ENCODE assay signal across 14 cellular contexts in genomic region chr4:184387351-184387750, GRCh38.
DNase-seq lines count a peak whose midpoint lies in the region; ATAC-seq and TF ChIP-seq lines count a peak whose summit lies in the region.
"Had no signal": no experiment of that assay in that cellular context is flagged by ENCODE, and none has a peak within 500 bp of the region (broad histone marks: within the 10 kb centered on the region; RNA-seq: fewer than 3 reads in every experiment).

No MANE protein-coding gene starts in this region.

- H3K4me3 Mint-ChIP-seq in activated T-helper 1 cell treated with anti-CD3 and anti-CD28 coated beads, Interleukin-12 subunit alpha, Interleukin-12 subunit beta, Interleukin-2, Interleukin-4 antibody, amounts not matched to agents 30 ng/mL and 10 ng/mL and 1 ng/mL, durations not matched to agents 14 hours and 24 hours and 36 hours = no peak overlapping the region

- H3K36me3 Mint-ChIP-seq in activated T-helper 1 cell treated with anti-CD3 and anti-CD28 coated beads, Interleukin-12 subunit alpha, Interleukin-12 subunit beta, Interleukin-2, Interleukin-4 antibody, amounts not matched to agents 30 ng/mL and 10 ng/mL and 1 ng/mL, durations not matched to agents 14 hours and 24 hours and 36 hours (ENCODE audit: low read depth) = peaks cover 65% of the 10 kb centered on the region

- H3K27ac ChIP-seq in psoas muscle = peak overlapping the region; percentile 82
- H3K27ac ChIP-seq: 22Rv1 had no signal

- no peaks in the 10 kb centered on the region for H3K27me3 Mint-ChIP-seq in activated T-helper 1 cell treated with anti-CD3 and anti-CD28 coated beads, Interleukin-12 subunit alpha, Interleukin-12 subunit beta, Interleukin-2, Interleukin-4 antibody, amounts not matched to agents 30 ng/mL and 10 ng/mL and 1 ng/mL, durations not matched to agents 14 hours and 24 hours and 36 hours (ENCODE audit: insufficient read depth)

- no peaks in the 10 kb centered on the region for H3K9me3 Mint-ChIP-seq in activated T-helper 1 cell treated with anti-CD3 and anti-CD28 coated beads, Interleukin-12 subunit alpha, Interleukin-12 subunit beta, Interleukin-2, Interleukin-4 antibody, amounts not matched to agents 30 ng/mL and 10 ng/mL and 1 ng/mL, durations not matched to agents 14 hours and 24 hours and 36 hours

- no peak for TF ChIP-seq CTCF in psoas muscle (IDR thresholded peaks at IDR 0.05)

- in situ Hi-C loops in HAP-1 (cut with MboI; ENCODE audit: low sequenced_read_pairs) = no loop called here

- H3K4me3 ChIP-seq in psoas muscle (no peak overlapping the region), HAP-1 (no peak overlapping the region)

- H3K4me1 ChIP-seq in psoas muscle = peaks cover 52% of the 10 kb centered on the region
- H3K4me1 ChIP-seq in HAP-1 = peaks cover 24% of the 10 kb centered on the region

- intact Hi-C loops in activated T-helper 1 cell treated with anti-CD3 and anti-CD28 coated beads, Interleukin-12 subunit alpha, Interleukin-12 subunit beta, Interleukin-2, Interleukin-4 antibody, amounts not matched to agents 30 ng/mL and 10 ng/mL and 1 ng/mL, durations not matched to agents 14 hours and 24 hours and 36 hours (cut with micrococcal nuclease) = no loop called here
- intact Hi-C loops in psoas muscle (cut with DNase I) = loop anchor here (5.0 kb wide), 2 partner anchors 85 to 150 kb away; partner anchors contain the start of gene IRF2 (in 1 of the 2)

- peaks cover 2 to 52% of the 10 kb centered on the region in 2 donors for H3K36me3 ChIP-seq in psoas muscle (ENCODE audit: insufficient read depth in 1 of 2, low read depth in 1 of 2)
- no peaks in the 10 kb centered on the region; the same call in 1 of the 2 replicates for H3K36me3 ChIP-seq in HAP-1 (replicated peaks)

- DNase-seq in NCI-H187 treated with DMSO at 0.1 percent for 48 hours (lab: John Stamatoyannopoulos, UW) (peak; percentile 35), NCI-H187 (lab: John Stamatoyannopoulos, UW) (no peak), psoas muscle (no peak), GDM1 (lab: John Stamatoyannopoulos, UW) (no peak), HAP-1 (ENCODE audit: low spot score in 2 of 2) (no peak)
- DNase-seq in activated T-helper 1 cell treated with anti-CD3 and anti-CD28 coated beads, Interleukin-12 subunit alpha, Interleukin-12 subunit beta, Interleukin-2, Interleukin-4 antibody, amounts not matched to agents 30 ng/mL and 10 ng/mL and 1 ng/mL, durations not matched to agents 14 hours and 24 hours and 36 hours (ENCODE audit: low spot score) = no peak
- DNase-seq in activated CD4-positive, alpha-beta T cell treated with anti-CD3 and anti-CD28 coated beads, Interleukin-2, amount 50 U/mL, for 4 hours = no peak
- DNase-seq: activated T-cell treated with anti-CD3 and anti-CD28 coated beads, Interleukin-2, amount 50 U/mL, for 48 hours; GOT3; NCI-H226; stimulated activated CD4-positive, alpha-beta T cell treated with anti-CD3 and anti-CD28 coated beads, Interleukin-15, amount 100 ng/mL, for 24 hours; stimulated activated naive CD4-positive, alpha-beta T cell treated with Interleukin-2 at 50 U/mL for 16 hours had no signal

- H3K27me3 ChIP-seq in psoas muscle (ENCODE audit: insufficient read depth in 3 of 3, low read length in 2 of 3) (no peaks in the 10 kb centered on the region), HAP-1 (ENCODE audit: low read depth) (no peaks in the 10 kb centered on the region)

- 78 to 84% (median 83%) methylated on average over 6 of the region's 6 CpGs for WGBS in psoas muscle, 3 donors

- peak overlapping the region; percentile 78 for H3K27ac Mint-ChIP-seq in activated T-helper 1 cell treated with anti-CD3 and anti-CD28 coated beads, Interleukin-12 subunit alpha, Interleukin-12 subunit beta, Interleukin-2, Interleukin-4 antibody, amounts not matched to agents 30 ng/mL and 10 ng/mL and 1 ng/mL, durations not matched to agents 14 hours and 24 hours and 36 hours

- no peaks in the 10 kb centered on the region for H3K9me3 ChIP-seq in psoas muscle
- no peaks in the 10 kb centered on the region for H3K9me3 ChIP-seq in HAP-1

- peaks cover 62% of the 10 kb centered on the region for H3K4me1 Mint-ChIP-seq in activated T-helper 1 cell treated with anti-CD3 and anti-CD28 coated beads, Interleukin-12 subunit alpha, Interleukin-12 subunit beta, Interleukin-2, Interleukin-4 antibody, amounts not matched to agents 30 ng/mL and 10 ng/mL and 1 ng/mL, durations not matched to agents 14 hours and 24 hours and 36 hours (ENCODE audit: low read depth)

- ATAC-seq in GM21529 (IDR thresholded peaks at IDR 0.05; ENCODE audit: unreplicated experiment) (peak; percentile 34), psoas muscle (no peak)
